Comparison of ENCODE assay signal across 28 cellular contexts in the genomic region with DNA sequence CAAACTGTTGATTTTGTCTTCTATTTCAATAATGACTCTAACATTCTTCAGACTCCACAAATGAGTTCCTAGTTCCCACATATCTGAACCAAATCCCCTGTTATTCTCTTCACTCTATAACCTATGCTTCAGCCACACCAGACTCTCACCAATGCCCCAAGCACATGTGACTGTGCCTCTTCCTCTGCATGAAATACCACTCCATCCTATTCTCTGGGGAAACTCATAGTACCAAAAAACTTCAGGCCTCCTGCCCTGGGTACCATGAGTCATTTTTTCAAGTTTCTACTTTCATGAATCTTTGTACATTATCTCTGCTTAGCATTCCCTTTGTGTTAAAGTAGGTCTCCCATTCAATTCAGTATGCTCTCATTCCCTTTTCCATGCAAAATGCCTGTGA.
"Had no signal": no experiment of that assay in that cellular context is flagged by ENCODE, and none has a peak within 500 bp of the region (broad histone marks: within the 10 kb centered on the region; RNA-seq: fewer than 3 reads in every experiment).

No MANE protein-coding gene starts in this region.

- DNase-seq: activated CD4-positive, alpha-beta T cell treated with anti-CD3 and anti-CD28 coated beads for 4 hours; activated CD4-positive, alpha-beta T cell treated with anti-CD3 and anti-CD28 coated beads, Interleukin-2, amount 50 U/mL, for 48 hours; activated CD4-positive, CD25-positive, alpha-beta regulatory T cell; activated CD8-positive, alpha-beta memory T cell treated with anti-CD3 and anti-CD28 coated beads, Interleukin-2, amount 50 U/mL, for 48 hours; activated effector memory CD4-positive, alpha-beta T cell treated with anti-CD3 and anti-CD28 coated beads, Interleukin-2, amount 50 U/mL, for 16 hours; adrenal gland; aorta; body of pancreas; dermis blood vessel endothelial cell; effector CD4-positive, alpha-beta T cell; head of caudate nucleus; hippocampal formation; left cardiac atrium; left ventricle myocardium superior; mammary epithelial cell; naive B cell; psoas muscle; stimulated activated CD4-positive, alpha-beta T cell treated with anti-CD3 and anti-CD28 coated beads, Interleukin-15, amount 100 ng/mL, for 24 hours; stimulated activated CD4-positive, alpha-beta T cell treated with anti-CD3 and anti-CD28 coated beads, Interleukin-2, amount 100 ng/mL, for 24 hours; stimulated activated naive CD4-positive, alpha-beta T cell treated with Interleukin-2 at 50 U/mL for 16 hours; substantia nigra; T-cell; thyroid gland; upper lobe of left lung had no signal

- H3K27me3 Mint-ChIP-seq: activated naive CD4-positive, alpha-beta T cell treated with anti-CD3 and anti-CD28 coated beads, Interleukin-2, amount 50 U/mL, for 24 hours; naive B cell; T-cell had no signal

- H3K36me3 Mint-ChIP-seq: activated naive CD4-positive, alpha-beta T cell treated with anti-CD3 and anti-CD28 coated beads, Interleukin-2, amount 50 U/mL, for 24 hours; naive B cell; T-cell had no signal

- H3K4me1 Mint-ChIP-seq: activated naive CD4-positive, alpha-beta T cell treated with anti-CD3 and anti-CD28 coated beads, Interleukin-2, amount 50 U/mL, for 24 hours; T-cell had no signal

- H3K27ac Mint-ChIP-seq: activated naive CD4-positive, alpha-beta T cell treated with anti-CD3 and anti-CD28 coated beads, Interleukin-2, amount 50 U/mL, for 24 hours; naive B cell; T-cell; T-helper 2 cell treated with Interferon-gamma antibody and Interleukin-4, amounts not matched to agents 5 μg/mL and 100 μg/mL, for 36 hours had no signal

- H3K4me3 Mint-ChIP-seq: activated naive CD4-positive, alpha-beta T cell treated with anti-CD3 and anti-CD28 coated beads, Interleukin-2, amount 50 U/mL, for 24 hours; naive B cell; T-cell; T-helper 2 cell treated with Interferon-gamma antibody and Interleukin-4, amounts not matched to agents 5 μg/mL and 100 μg/mL, for 36 hours had no signal

- H3K9me3 Mint-ChIP-seq: activated naive CD4-positive, alpha-beta T cell treated with anti-CD3 and anti-CD28 coated beads, Interleukin-2, amount 50 U/mL, for 24 hours; naive B cell; T-cell; T-helper 2 cell treated with Interferon-gamma antibody and Interleukin-4, amounts not matched to agents 5 μg/mL and 100 μg/mL, for 36 hours had no signal

- H3K4me3 ChIP-seq: adrenal gland, body of pancreas, esophagus muscularis mucosa, psoas muscle, right atrium auricular region, thyroid gland, upper lobe of left lung had no signal

- ATAC-seq: body of pancreas, left cardiac atrium, left ventricle myocardium superior, psoas muscle, T-cell had no signal
